Comparison of ENCODE assay signal across 6 cellular contexts in the genomic region with DNA sequence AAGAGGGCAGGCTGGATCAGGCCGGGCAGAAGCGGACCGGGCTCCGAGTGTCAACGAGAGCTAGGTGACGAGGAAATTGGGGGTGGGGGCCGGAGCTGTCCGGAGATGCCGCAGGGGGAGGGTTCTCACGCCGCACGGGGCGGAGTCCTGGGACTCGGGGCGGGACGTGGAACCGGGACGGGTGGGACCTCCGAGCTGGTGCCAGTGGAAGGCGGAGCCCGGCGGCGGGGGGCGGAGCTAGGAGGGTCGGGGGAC. TPM values are rescaled to one million over a fixed set of nuclear protein-coding genes. Genes with fewer than 3 reads are reported as not detected.
DNase-seq lines count a peak whose midpoint lies in the region; TF ChIP-seq lines count a peak whose summit lies in the region.

No MANE protein-coding gene starts in this region.

- peaks cover 22% of the 10 kb centered on the region for H3K36me3 Mint-ChIP-seq in activated naive CD4-positive, alpha-beta T cell treated with anti-CD3 and anti-CD28 coated beads for 36 hours (ENCODE audit: low read depth)

- H3K4me3 ChIP-seq in dorsolateral prefrontal cortex = peak overlapping the region; percentile 59 to 99 (median 92)
- peak overlapping the region; percentile 67 for H3K4me3 ChIP-seq in retinal pigment epithelial cell (ENCODE audit: low read length)

- CTCF ChIA-PET in activated naive CD4-positive, alpha-beta T cell treated with anti-CD3 and anti-CD28 coated beads for 36 hours (lab: Charles Lee) = interaction anchor here (0.9 to 1.4 kb wide), 3 partner anchors 33 to 77 kb away, joined by 4 to 7 read pairs (median 4); a partner anchor contains a TSS

- peak overlapping the region; percentile 98 for H3K27ac Mint-ChIP-seq in activated naive CD4-positive, alpha-beta T cell treated with anti-CD3 and anti-CD28 coated beads for 36 hours

- peak overlapping the region; percentile 89 to 100 (median 99) for H3K27ac ChIP-seq in dorsolateral prefrontal cortex

- H3K4me3 Mint-ChIP-seq in activated naive CD4-positive, alpha-beta T cell treated with anti-CD3 and anti-CD28 coated beads for 36 hours = peak overlapping the region; percentile 92

- peak in 4 of 56 donors; percentile 1 to 15 (median 10) for TF ChIP-seq CTCF in dorsolateral prefrontal cortex (IDR thresholded peaks at IDR 0.05 in 54 of 56, conservative IDR thresholded peaks at IDR 0.05 in 2 of 56; ENCODE audit: low read depth in 1 of 56, partially characterized antibody in 56 of 56)
- no peak for TF ChIP-seq CTCF in retinal pigment epithelial cell (conservative IDR thresholded peaks at IDR 0.05; ENCODE audit: low read depth, low read length)

- H3K4me1 Mint-ChIP-seq in activated naive CD4-positive, alpha-beta T cell treated with anti-CD3 and anti-CD28 coated beads for 36 hours (ENCODE audit: low read depth) = peaks cover 33% of the 10 kb centered on the region

- no peaks in the 10 kb centered on the region for H3K9me3 Mint-ChIP-seq in activated naive CD4-positive, alpha-beta T cell treated with anti-CD3 and anti-CD28 coated beads for 36 hours

- intact Hi-C loops in activated naive CD4-positive, alpha-beta T cell treated with anti-CD3 and anti-CD28 coated beads for 36 hours (cut with micrococcal nuclease) = loop anchor here (1.0 to 10.0 kb wide), 11 partner anchors 11 to 844 kb away; a partner anchor contains a TSS
- intact Hi-C loops in dorsolateral prefrontal cortex (cut with DNase I) = no loop called here

- no peaks in the 10 kb centered on the region for H3K27me3 Mint-ChIP-seq in activated naive CD4-positive, alpha-beta T cell treated with anti-CD3 and anti-CD28 coated beads for 36 hours (ENCODE audit: low read depth)

- DNase-seq in activated naive CD4-positive, alpha-beta T cell treated with anti-CD3 and anti-CD28 coated beads for 36 hours = no peak
- no peak for DNase-seq in activated naive CD4-positive, alpha-beta T cell (lab: John Stamatoyannopoulos, UW)
- no peak for DNase-seq in dorsolateral prefrontal cortex
- DNase-seq in retinal pigment epithelial cell (ENCODE audit: low read depth) = no peak
- no peak for DNase-seq in stimulated activated CD4-positive, alpha-beta T cell treated with anti-CD3 and anti-CD28 coated beads, Interleukin-4, amount 100 ng/mL, for 1 hour
- no peak for DNase-seq in NCI-H524 treated with DMSO at 0.1 percent for 48 hours (lab: John Stamatoyannopoulos, UW)

- no peaks in the 10 kb centered on the region for H3K27me3 ChIP-seq in dorsolateral prefrontal cortex

RNA-seq across cellular contexts. Expression of a gene that starts 0.2 kb away (rescaled TPM):
- 10 to 100 TPM; 17.2 to 20.0 TPM for total RNA-seq in activated naive CD4-positive, alpha-beta T cell treated with anti-CD3 and anti-CD28 coated beads for 36 hours
- 100 to 1,000 TPM in 2 of 120 experiments, 10 to 100 TPM in 118; 43.6 to 115 (median 66.0) TPM for total RNA-seq in dorsolateral prefrontal cortex

RNA-seq across cellular contexts. Expression of a gene that starts 5.6 kb away (rescaled TPM):
- total RNA-seq in activated naive CD4-positive, alpha-beta T cell treated with anti-CD3 and anti-CD28 coated beads for 36 hours = 100 to 1,000 TPM; 216 to 227 TPM
- 10 to 100 TPM; 14.3 to 71.9 (median 29.4) TPM for total RNA-seq in dorsolateral prefrontal cortex

RNA-seq across cellular contexts. Expression of a gene that starts 6.7 kb away (rescaled TPM):
- 10 to 100 TPM; 64.2 to 74.5 TPM for total RNA-seq in activated naive CD4-positive, alpha-beta T cell treated with anti-CD3 and anti-CD28 coated beads for 36 hours
- total RNA-seq in dorsolateral prefrontal cortex = 100 to 1,000 TPM in 51 of 120 experiments, 10 to 100 TPM in 69; 70.2 to 201 (median 97.2) TPM

RNA-seq across cellular contexts. Expression of a gene that starts 10.2 kb away (rescaled TPM):
- total RNA-seq in activated naive CD4-positive, alpha-beta T cell treated with anti-CD3 and anti-CD28 coated beads for 36 hours = 1 to 10 TPM; 4.4 to 4.7 TPM
- total RNA-seq in dorsolateral prefrontal cortex = 10 to 100 TPM in 41 of 120 experiments, 1 to 10 TPM in 79; 4.4 to 20.8 (median 8.5) TPM

RNA-seq across cellular contexts. Expression of a gene that starts 10.8 kb away (rescaled TPM):
- 10 to 100 TPM; 16.9 to 19.3 TPM for total RNA-seq in activated naive CD4-positive, alpha-beta T cell treated with anti-CD3 and anti-CD28 coated beads for 36 hours
- 10 to 100 TPM; 22.5 to 46.8 (median 32.3) TPM for total RNA-seq in dorsolateral prefrontal cortex
